In genomic region chr20:37693203-37693602, GRCh38 we compare ENCODE assay signal across 8 cellular contexts. TPM values are rescaled to one million over a fixed set of nuclear protein-coding genes. Genes with fewer than 3 reads are reported as not detected.
DNase-seq lines count a peak whose midpoint lies in the region; ATAC-seq and TF ChIP-seq lines count a peak whose summit lies in the region.

No MANE protein-coding gene starts in this region.

- TF ChIP-seq POLR2A in heart left ventricle (IDR thresholded peaks at IDR 0.05) (no peak), uterus (IDR thresholded peaks at IDR 0.05) (no peak)

- no peaks in the 10 kb centered on the region for H3K9me3 Mint-ChIP-seq in activated naive CD8-positive, alpha-beta T cell treated with anti-CD3 and anti-CD28 coated beads, Interleukin-2, amount 10 ng/mL, durations not matched to agents 7 days and 5 days

- H3K36me3 ChIP-seq in heart left ventricle (no peaks in the 10 kb centered on the region), uterus (no peaks in the 10 kb centered on the region)

- H3K27ac ChIP-seq in heart left ventricle (peak overlapping the region in 7 of 12 donors; percentile 4 to 56 (median 42)), uterus (peak overlapping the region; percentile 45 to 49)

- H3K27me3 ChIP-seq in heart left ventricle (peaks cover 0 to 12% (median 0%) of the 10 kb centered on the region in 9 donors), uterus (no peaks in the 10 kb centered on the region)

- no peak for TF ChIP-seq CTCF in heart left ventricle (IDR thresholded peaks at IDR 0.05)
- no peak for TF ChIP-seq CTCF in uterus (IDR thresholded peaks at IDR 0.05)

- 56 to 84% (median 76%) methylated on average over 2 of the region's 2 CpGs for WGBS in heart left ventricle, 4 donors

- no peaks in the 10 kb centered on the region for H3K9me3 ChIP-seq in heart left ventricle
- no peaks in the 10 kb centered on the region for H3K9me3 ChIP-seq in uterus

- H3K27ac Mint-ChIP-seq in activated naive CD8-positive, alpha-beta T cell treated with anti-CD3 and anti-CD28 coated beads, Interleukin-2, amount 10 ng/mL, durations not matched to agents 7 days and 5 days: no peak overlapping the region

- H3K4me3 ChIP-seq in heart left ventricle (peak overlapping the region in 11 of 12 donors; percentile 73 to 99 (median 82)), uterus (peak overlapping the region; percentile 73 to 93)

- ATAC-seq in heart left ventricle: no peak
- no peak for ATAC-seq in left ventricle myocardium superior
- ATAC-seq in activated naive CD8-positive, alpha-beta T cell treated with anti-CD3 and anti-CD28 coated beads, Interleukin-2, amount 10 ng/mL, durations not matched to agents 7 days and 5 days (ENCODE audit: low read depth): no peak
- ATAC-seq in HG03196 (IDR thresholded peaks at IDR 0.05; ENCODE audit: unreplicated experiment): no peak
- no peak for ATAC-seq in GM18519 (IDR thresholded peaks at IDR 0.05; ENCODE audit: low FRiP score, unreplicated experiment)

- peak overlapping the region; percentile 98 for H3K4me3 Mint-ChIP-seq in activated naive CD8-positive, alpha-beta T cell treated with anti-CD3 and anti-CD28 coated beads, Interleukin-2, amount 10 ng/mL, durations not matched to agents 7 days and 5 days

- H3K4me1 Mint-ChIP-seq in activated naive CD8-positive, alpha-beta T cell treated with anti-CD3 and anti-CD28 coated beads, Interleukin-2, amount 10 ng/mL, durations not matched to agents 7 days and 5 days: peaks cover 18% of the 10 kb centered on the region

- peaks cover 7% of the 10 kb centered on the region for H3K36me3 Mint-ChIP-seq in activated naive CD8-positive, alpha-beta T cell treated with anti-CD3 and anti-CD28 coated beads, Interleukin-2, amount 10 ng/mL, durations not matched to agents 7 days and 5 days

- H3K4me1 ChIP-seq in heart left ventricle (peaks cover 0 to 30% (median 15%) of the 10 kb centered on the region in 12 donors), uterus (peaks cover 0 to 7% of the 10 kb centered on the region in 2 donors)

- peaks cover 27% of the 10 kb centered on the region for H3K27me3 Mint-ChIP-seq in activated naive CD8-positive, alpha-beta T cell treated with anti-CD3 and anti-CD28 coated beads, Interleukin-2, amount 10 ng/mL, durations not matched to agents 7 days and 5 days

- DNase-seq in heart left ventricle: no peak
- no peak for DNase-seq in left ventricle myocardium superior
- DNase-seq in activated naive CD8-positive, alpha-beta T cell treated with anti-CD3 and anti-CD28 coated beads, Interleukin-2, amount 10 ng/mL, durations not matched to agents 7 days and 5 days: no peak
- DNase-seq in medulla oblongata (ENCODE audit: extremely low spot score): peak; percentile 9
- DNase-seq in uterus: no peak
- no peak for DNase-seq in kidney glomerular epithelial cell (lab: John Stamatoyannopoulos, UW)

- intact Hi-C loops in heart left ventricle (cut with DNase I): no loop called here
- intact Hi-C loops in left ventricle myocardium superior (cut with micrococcal nuclease): no loop called here
- intact Hi-C loops in uterus (cut with DNase I; ENCODE audit: low total_unique reads): no loop called here

- POLR2A ChIA-PET in activated naive CD8-positive, alpha-beta T cell treated with anti-CD3 and anti-CD28 coated beads, Interleukin-2, amount 10 ng/mL, durations not matched to agents 7 days and 5 days (lab: Charles Lee): interaction anchor here (1.8 kb wide), 1 partner anchor 52 kb away, joined by 8 read pairs; no protein-coding TSS in a partner anchor

RNA-seq across cellular contexts. Expression of gene CTNNBL1, which starts 0.6 kb away (rescaled TPM):
- total RNA-seq in heart left ventricle (10 to 100 TPM; 22.6 to 68.9 (median 50.5) TPM), left ventricle myocardium superior (63.4 TPM), uterus (10 to 100 TPM; 11.5 to 57.2 (median 35.2) TPM)
- 10 to 100 TPM; 40.7 to 56.2 TPM for polyA plus RNA-seq in heart left ventricle
- 10 to 100 TPM; 62.3 to 66.7 TPM for total RNA-seq in activated naive CD8-positive, alpha-beta T cell treated with anti-CD3 and anti-CD28 coated beads, Interleukin-2, amount 10 ng/mL, durations not matched to agents 7 days and 5 days
